22 cellular contexts compared by ENCODE assay signal in the genomic region with DNA sequence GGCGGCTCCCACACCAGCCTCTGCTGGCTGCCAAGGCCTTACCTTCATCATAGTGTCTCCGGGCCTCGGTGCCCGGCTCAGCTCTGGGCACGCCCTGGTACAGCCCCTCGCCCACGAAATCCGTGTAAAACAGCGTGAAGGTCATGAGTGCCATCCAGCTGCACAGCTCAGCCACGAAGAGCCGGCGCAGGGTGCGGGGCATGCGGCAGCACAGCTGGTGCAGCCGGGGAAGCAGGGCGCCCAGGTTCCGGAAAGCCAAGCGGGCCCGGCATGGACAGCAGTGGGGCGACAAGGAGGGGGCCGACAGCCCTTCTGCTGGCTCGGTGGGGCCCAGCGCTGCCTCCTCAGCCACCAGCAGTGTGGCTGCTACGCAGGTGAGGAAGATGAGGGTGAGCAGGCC. TPM values are rescaled to one million over a fixed set of nuclear protein-coding genes. Genes with fewer than 3 reads are reported as not detected.
DNase-seq lines count a peak whose midpoint lies in the region; ATAC-seq and TF ChIP-seq lines count a peak whose summit lies in the region.
"Had no signal": no experiment of that assay in that cellular context is flagged by ENCODE, and none has a peak within 500 bp of the region (broad histone marks: within the 10 kb centered on the region; RNA-seq: fewer than 3 reads in every experiment).

No MANE protein-coding gene starts in this region.

- H3K4me2 ChIP-seq in BLaER1: peak overlapping the region; percentile 35
- H3K4me2 ChIP-seq: A549, GM23338 had no signal

- 0 out of 2 replicates have a peak overlapping the region, but pooled peaks have one; percentile 40 for H3K27ac ChIP-seq in BLaER1
- H3K27ac ChIP-seq in HEK293 (ENCODE audit: extremely low read depth, low read depth, low read length): no peak overlapping the region
- H3K27ac ChIP-seq in dorsolateral prefrontal cortex: peak overlapping the region in 41 of 59 donors; percentile 5 to 100 (median 61)
- H3K27ac ChIP-seq in CD4-positive, alpha-beta T cell (ENCODE audit: low read depth, low read length): no peak overlapping the region
- H3K27ac ChIP-seq: A549, SJSA1 had no signal

- POLR2A ChIA-PET in HEK293 (lab: Yijun Ruan, JAX): interaction anchor here (0.6 kb wide), 1 partner anchor 37 kb away, joined by 3 read pairs; no protein-coding TSS in a partner anchor
- POLR2A ChIA-PET in CD4-positive, alpha-beta T cell (lab: Charles Lee): no interaction called here

- DNase-seq in dorsolateral prefrontal cortex (no peak), naive B cell (no peak), NCI-H446 treated with DMSO at 0.1 percent for 48 hours (lab: John Stamatoyannopoulos, UW) (no peak), epidermal melanocyte (ENCODE audit: insufficient read length, low spot score) (no peak)
- no peak for DNase-seq in CD4-positive, alpha-beta T cell
- DNase-seq: Caco-2; CD4-positive, alpha-beta memory T cell; HCEC 1CT; KBM-7; NCI-H1092 treated with DMSO at 0.1 percent for 48 hours; NCI-H146; NCI-H2029 treated with DMSO at 0.1 percent for 48 hours; NCI-H226; NCI-H774 had no signal

- intact Hi-C loops in dorsolateral prefrontal cortex (cut with DNase I): loop anchor here (2.0 to 10.0 kb wide), 3 partner anchors 20 to 315 kb away; no protein-coding TSS in a partner anchor
- intact Hi-C loops in CD4-positive, alpha-beta T cell (cut with DNase I, micrococcal nuclease): no loop called here

- no peaks in the 10 kb centered on the region for H3K9me3 Mint-ChIP-seq in naive B cell
- no peaks in the 10 kb centered on the region for H3K9me3 Mint-ChIP-seq in CD4-positive, alpha-beta T cell
- H3K9me3 Mint-ChIP-seq: CD4-positive, alpha-beta memory T cell; GM23338 had no signal

- H3K27me3 Mint-ChIP-seq in naive B cell: no peaks in the 10 kb centered on the region
- peaks cover 4% of the 10 kb centered on the region for H3K27me3 Mint-ChIP-seq in CD4-positive, alpha-beta T cell
- H3K27me3 Mint-ChIP-seq: B cell had no signal

- ATAC-seq in naive B cell (ENCODE audit: low read depth in 2 of 2) (no peak), GM21717 (IDR thresholded peaks at IDR 0.05; ENCODE audit: unreplicated experiment) (no peak)
- ATAC-seq in CD4-positive, alpha-beta T cell (ENCODE audit: poor library complexity): no peak
- ATAC-seq: A549, GM23338, Right ventricle myocardium inferior had no signal

- peak overlapping the region in 4 of 6 donors; percentile 36 to 86 (median 74) for H3K27ac Mint-ChIP-seq in naive B cell
- H3K27ac Mint-ChIP-seq in CD4-positive, alpha-beta T cell: no peak overlapping the region
- H3K27ac Mint-ChIP-seq: GM23338 had no signal

- no peak overlapping the region for H3K4me3 ChIP-seq in BLaER1
- H3K4me3 ChIP-seq in HEK293 (ENCODE audit: low read depth, low read length): no peak overlapping the region
- H3K4me3 ChIP-seq in dorsolateral prefrontal cortex: no peak overlapping the region
- H3K4me3 ChIP-seq: A549, GM23338, SJSA1 had no signal

- H3K9me3 ChIP-seq in BLaER1 (no peaks in the 10 kb centered on the region), HEK293 (ENCODE audit: control insufficient read depth, insufficient read depth, low read depth, low read length) (no peaks in the 10 kb centered on the region)
- H3K9me3 ChIP-seq in CD4-positive, alpha-beta T cell (ENCODE audit: control insufficient read depth, low read length): no peaks in the 10 kb centered on the region
- H3K9me3 ChIP-seq: A549, Caco-2, SJSA1 had no signal

- TF ChIP-seq CTCF in HEK293 (tag by site-specific recombination; IDR thresholded peaks at IDR 0.05) (no peak), dorsolateral prefrontal cortex (IDR thresholded peaks at IDR 0.05 in 54 of 56, conservative IDR thresholded peaks at IDR 0.05 in 2 of 56; ENCODE audit: low read depth in 1 of 56, partially characterized antibody in 56 of 56) (no peak)
- no peak for TF ChIP-seq CTCF in CD4-positive, alpha-beta T cell (IDR thresholded peaks at IDR 0.05)

- H3K36me3 ChIP-seq in BLaER1 (peaks cover 9% of the 10 kb centered on the region; the same call in 1 of the 2 replicates), HEK293 (ENCODE audit: control insufficient read depth in 2 of 2, insufficient read depth in 1 of 2, low read length in 2 of 2) (peaks cover 0 to 31% of the 10 kb centered on the region in 2 experiments; a peak in 1 of 3 replicates)
- H3K36me3 ChIP-seq: SJSA1 had no signal

- H3K27me3 ChIP-seq in BLaER1 (no peaks in the 10 kb centered on the region), dorsolateral prefrontal cortex (no peaks in the 10 kb centered on the region)
- H3K27me3 ChIP-seq in CD4-positive, alpha-beta T cell (ENCODE audit: control insufficient read depth, insufficient read depth, low read length): peaks cover 2% of the 10 kb centered on the region
- H3K27me3 ChIP-seq: SJSA1 had no signal

- no peak overlapping the region for H3K9ac ChIP-seq in BLaER1

- CTCF ChIA-PET in HEK293 (lab: Yijun Ruan, JAX): interaction anchor here (0.6 to 10.6 kb wide), 6 partner anchors 16 to 129 kb away, joined by 3 to 414 read pairs (median 14); no protein-coding TSS in a partner anchor
- CTCF ChIA-PET in CD4-positive, alpha-beta T cell (lab: Charles Lee): no interaction called here

- H3K4me1 ChIP-seq in BLaER1: peaks cover 87% of the 10 kb centered on the region
- H3K4me1 ChIP-seq in HEK293 (ENCODE audit: control insufficient read depth, insufficient read depth, low read length): no peaks in the 10 kb centered on the region
- H3K4me1 ChIP-seq: SJSA1 had no signal

- H4K20me1 ChIP-seq in BLaER1: no peaks in the 10 kb centered on the region

- peaks cover 62 to 86% (median 85%) of the 10 kb centered on the region in 3 donors for H3K4me1 Mint-ChIP-seq in naive B cell
- no peaks in the 10 kb centered on the region for H3K4me1 Mint-ChIP-seq in CD4-positive, alpha-beta T cell (ENCODE audit: low read depth)

- H3K36me3 Mint-ChIP-seq in naive B cell: peaks cover 0 to 6% of the 10 kb centered on the region in 2 donors
- H3K36me3 Mint-ChIP-seq in CD4-positive, alpha-beta T cell (ENCODE audit: low read depth): no peaks in the 10 kb centered on the region
- H3K36me3 Mint-ChIP-seq: CD4-positive, alpha-beta memory T cell had no signal

- H3K4me3 Mint-ChIP-seq in naive B cell: peak overlapping the region in 1 of 8 donors; percentile 12
- H3K4me3 Mint-ChIP-seq in CD4-positive, alpha-beta T cell: no peak overlapping the region
- H3K4me3 Mint-ChIP-seq: B cell; CD4-positive, alpha-beta memory T cell; GM23338 had no signal

TF ChIP-seq in HEK293, 187 proteins besides CTCF, POLR2A, EP300 and RAD21:
- TF ChIP-seq, protein P1, sequence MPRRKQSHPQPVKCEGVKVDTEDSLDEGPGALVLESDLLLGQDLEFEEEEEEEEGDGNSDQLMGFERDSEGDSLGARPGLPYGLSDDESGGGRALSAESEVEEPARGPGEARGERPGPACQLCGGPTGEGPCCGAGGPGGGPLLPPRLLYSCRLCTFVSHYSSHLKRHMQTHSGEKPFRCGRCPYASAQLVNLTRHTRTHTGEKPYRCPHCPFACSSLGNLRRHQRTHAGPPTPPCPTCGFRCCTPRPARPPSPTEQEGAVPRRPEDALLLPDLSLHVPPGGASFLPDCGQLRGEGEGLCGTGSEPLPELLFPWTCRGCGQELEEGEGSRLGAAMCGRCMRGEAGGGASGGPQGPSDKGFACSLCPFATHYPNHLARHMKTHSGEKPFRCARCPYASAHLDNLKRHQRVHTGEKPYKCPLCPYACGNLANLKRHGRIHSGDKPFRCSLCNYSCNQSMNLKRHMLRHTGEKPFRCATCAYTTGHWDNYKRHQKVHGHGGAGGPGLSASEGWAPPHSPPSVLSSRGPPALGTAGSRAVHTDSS (tag by site-specific recombination; IDR thresholded peaks at IDR 0.05): 0 out of 2 replicates have a peak, but pooled peaks have one; percentile 12
- no peak for TF ChIP-seq ZBTB17 (tag by site-specific recombination; IDR thresholded peaks at IDR 0.05)

RNA-seq across cellular contexts. Expression of a gene that starts 17.5 kb away (rescaled TPM):
- 10 to 100 TPM in 88 of 120 experiments, 1 to 10 TPM in 32; 2.2 to 82.8 (median 15.0) TPM for total RNA-seq in dorsolateral prefrontal cortex
- 1 to 10 TPM in 5 of 6 donors, under 1 TPM in 1; 0.96 to 5.4 (median 4.0) TPM for polyA plus RNA-seq in naive B cell (ENCODE audit: low read depth in 6 of 6)
- total RNA-seq in CD4-positive, alpha-beta T cell: under 1 TPM in 1 of 2 experiments, not detected in 1; 0.11 TPM
- polyA plus RNA-seq: CD4-positive, alpha-beta memory T cell had no signal

RNA-seq across cellular contexts. Expression of a gene that starts 31.0 kb away (rescaled TPM):
- total RNA-seq in dorsolateral prefrontal cortex: 10 to 100 TPM; 27.6 to 72.4 (median 41.6) TPM
- 10 to 100 TPM in 1 of 6 donors, 1 to 10 TPM in 5; 4.8 to 10.2 (median 6.0) TPM for polyA plus RNA-seq in naive B cell (ENCODE audit: low read depth in 6 of 6)
- 100 to 1,000 TPM; 145 to 154 TPM for total RNA-seq in CD4-positive, alpha-beta T cell

Comparison
In these comparisons a context has a peak if more than half of its experiments do, and no peak if none do; other contexts are left out.
1. H3K27ac ChIP-seq: peak in BLaER1 (single experiment) and dorsolateral prefrontal cortex (41 of 59); none in HEK293 (single experiment) and CD4-positive, alpha-beta T cell (single experiment).
2. intact Hi-C loops: an anchor here in dorsolateral prefrontal cortex (2.0 to 10.0 kb wide); none called in CD4-positive, alpha-beta T cell.